ENCODE assay signal across 2 cellular contexts in the genomic region with DNA sequence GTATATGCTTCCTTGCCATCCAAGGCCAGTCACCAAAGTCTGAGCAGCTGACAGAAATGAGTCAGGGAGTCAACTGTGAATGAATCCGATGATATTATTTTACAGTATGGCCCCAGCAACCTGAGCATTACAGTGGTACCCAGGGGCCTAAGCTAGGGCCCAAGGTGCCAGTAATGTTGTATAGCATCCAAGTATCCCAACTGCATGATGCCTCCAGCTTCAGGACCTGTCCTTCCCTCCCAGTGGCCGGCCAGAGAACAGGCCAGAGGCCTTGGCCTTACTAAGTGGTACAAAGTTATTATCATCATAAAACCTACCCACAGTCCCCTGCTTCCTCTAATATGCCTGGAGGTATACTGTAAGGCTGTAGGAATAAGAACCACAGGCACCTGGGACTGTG.
TF ChIP-seq lines count a peak whose summit lies in the region.

No MANE protein-coding gene starts in this region.

TF ChIP-seq in IMR-90, 13 proteins besides CTCF, POLR2A, EP300 and RAD21:
- TF ChIP-seq CHD1 (IDR thresholded peaks at IDR 0.05; ENCODE audit: low read depth, low read length) (no peak), MXI1 (IDR thresholded peaks at IDR 0.05; ENCODE audit: borderline replicate concordance, low read depth, low read length) (no peak)
- TF ChIP-seq, protein P1, sequence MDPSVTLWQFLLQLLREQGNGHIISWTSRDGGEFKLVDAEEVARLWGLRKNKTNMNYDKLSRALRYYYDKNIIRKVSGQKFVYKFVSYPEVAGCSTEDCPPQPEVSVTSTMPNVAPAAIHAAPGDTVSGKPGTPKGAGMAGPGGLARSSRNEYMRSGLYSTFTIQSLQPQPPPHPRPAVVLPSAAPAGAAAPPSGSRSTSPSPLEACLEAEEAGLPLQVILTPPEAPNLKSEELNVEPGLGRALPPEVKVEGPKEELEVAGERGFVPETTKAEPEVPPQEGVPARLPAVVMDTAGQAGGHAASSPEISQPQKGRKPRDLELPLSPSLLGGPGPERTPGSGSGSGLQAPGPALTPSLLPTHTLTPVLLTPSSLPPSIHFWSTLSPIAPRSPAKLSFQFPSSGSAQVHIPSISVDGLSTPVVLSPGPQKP (IDR thresholded peaks at IDR 0.05; ENCODE audit: borderline replicate concordance, low read depth, low read length), result no peak

TF ChIP-seq in endothelial cell of umbilical vein, 7 proteins besides CTCF, POLR2A, EP300 and RAD21:
- TF ChIP-seq, protein P2, sequence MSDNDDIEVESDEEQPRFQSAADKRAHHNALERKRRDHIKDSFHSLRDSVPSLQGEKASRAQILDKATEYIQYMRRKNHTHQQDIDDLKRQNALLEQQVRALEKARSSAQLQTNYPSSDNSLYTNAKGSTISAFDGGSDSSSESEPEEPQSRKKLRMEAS (IDR thresholded peaks at IDR 0.05; ENCODE audit: insufficient read depth, insufficient read length), result no peak
